Comparison of ENCODE assay signal across 18 cellular contexts in the genomic region with DNA sequence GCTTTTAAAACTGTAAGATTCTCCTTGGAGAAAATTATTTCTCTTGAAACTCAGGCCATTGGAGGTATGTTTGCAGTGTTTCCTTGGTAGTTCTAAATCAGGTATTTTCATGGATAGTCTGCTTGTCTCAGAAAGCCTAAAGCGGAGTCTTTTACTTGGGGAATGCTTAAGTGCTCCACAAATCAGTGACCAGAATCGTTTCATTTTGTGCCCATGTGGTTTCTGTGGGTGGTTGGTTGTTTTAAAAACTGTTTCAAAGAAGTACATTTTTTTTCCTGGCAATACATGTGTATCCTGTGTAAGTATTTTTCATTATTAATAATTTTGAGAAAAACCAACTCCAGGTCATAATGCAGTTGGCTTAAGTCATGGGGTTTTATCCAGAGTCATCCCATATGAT. TPM values are rescaled to one million over a fixed set of nuclear protein-coding genes. Genes with fewer than 3 reads are reported as not detected.
DNase-seq lines count a peak whose midpoint lies in the region; ATAC-seq, FAIRE-seq and TF ChIP-seq lines count a peak whose summit lies in the region.
"Had no signal": no experiment of that assay in that cellular context is flagged by ENCODE, and none has a peak within 500 bp of the region (broad histone marks: within the 10 kb centered on the region; RNA-seq: fewer than 3 reads in every experiment).

No MANE protein-coding gene starts in this region.

- no peak overlapping the region for H3K27ac ChIP-seq in transverse colon
- H3K27ac ChIP-seq: BLaER1, HL-60, pancreas, Peyer's patch had no signal

- intact Hi-C loops in transverse colon (cut with DNase I; ENCODE audit: low total_unique reads) = no loop called here

- H3F3A ChIP-seq in Loucy (ENCODE audit: low read depth) = no peaks in the 10 kb centered on the region

- no peak for TF ChIP-seq CTCF in Loucy (conservative IDR thresholded peaks at IDR 0.05; ENCODE audit: low read length)
- TF ChIP-seq CTCF in transverse colon (IDR thresholded peaks at IDR 0.05) = no peak

- 71 to 83% methylated on average over 1 to 2 of the region's 2 CpGs for WGBS in transverse colon (ENCODE audit: low coverage in 1 of 2), 2 donors

- H3K9ac ChIP-seq in Loucy (ENCODE audit: low read depth, low read length, poor library complexity, severe bottlenecking) = no peak overlapping the region
- H3K9ac ChIP-seq: BLaER1 had no signal

- no peak for TF ChIP-seq EP300 in transverse colon (IDR thresholded peaks at IDR 0.05; ENCODE audit: low read depth)

- DNase-seq in GM18507 (ENCODE audit: extremely low spot score, insufficient read length, low read depth) = no peak
- no peak for DNase-seq in GDM1 (lab: John Stamatoyannopoulos, UW)
- no peak for DNase-seq in transverse colon
- DNase-seq in stimulated activated CD8-positive, alpha-beta memory T cell treated with anti-CD3 and anti-CD28 coated beads, Interleukin-4, amount 100 ng/mL, for 48 hours = no peak
- DNase-seq: activated gamma-delta T cell treated with Interleukin-2 at 50 U/mL for 16 hours, left ventricle myocardium superior, NCI-H1105, NCI-H2171, NCI-H82, pancreas, Peyer's patch had no signal

- peaks cover 40% of the 10 kb centered on the region for H3K4me1 ChIP-seq in Loucy (ENCODE audit: insufficient read depth, low read length, poor library complexity, severe bottlenecking)
- peaks cover 0 to 27% (median 12%) of the 10 kb centered on the region in 4 donors for H3K4me1 ChIP-seq in transverse colon
- H3K4me1 ChIP-seq: BLaER1, pancreas had no signal

- FAIRE-seq in GM18507 (lab: Jason Lieb, UNC) (peak; percentile 68), islet of Langerhans (lab: Jason Lieb, UNC) (peak; percentile 5)
- FAIRE-seq: pancreas had no signal

- H3K9me3 ChIP-seq in Loucy (ENCODE audit: insufficient read depth, low read depth, low read length) (peaks cover 2% of the 10 kb centered on the region; the same call in 1 of the 2 replicates), transverse colon (peaks cover 0 to 3% of the 10 kb centered on the region in 2 donors)
- H3K9me3 ChIP-seq: pancreas, Peyer's patch had no signal

- no peak for TF ChIP-seq POLR2A in transverse colon (IDR thresholded peaks at IDR 0.05)

- H3K36me3 ChIP-seq in Loucy (ENCODE audit: insufficient read depth, low read length) (peaks cover under 1% of the 10 kb centered on the region; the same call in 1 of the 2 replicates), transverse colon (no peaks in the 10 kb centered on the region)
- H3K36me3 ChIP-seq: pancreas, Peyer's patch had no signal

- H2AFZ ChIP-seq in Loucy (ENCODE audit: low read length) = no peak overlapping the region

- in situ Hi-C loops in transverse colon (cut with MboI; ENCODE audit: low pct_ligation_motif_present in 1 of 4, low pct_unique_long_range_greater_than_20kb in 1 of 4, low sequenced_read_pairs in 3 of 4) = no loop called here

- H3K27me3 ChIP-seq in Loucy (ENCODE audit: insufficient read depth, low read length, poor library complexity, severe bottlenecking) = no peaks in the 10 kb centered on the region
- H3K27me3 ChIP-seq in transverse colon = no peaks in the 10 kb centered on the region
- H3K27me3 ChIP-seq: BLaER1, pancreas, Peyer's patch had no signal

- no peaks in the 10 kb centered on the region for H3K9me2 ChIP-seq in Loucy (replicated peaks; ENCODE audit: low read depth, low read length)

- peaks cover 38% of the 10 kb centered on the region for H4K20me1 ChIP-seq in Loucy (ENCODE audit: insufficient read depth, low read length, poor library complexity, severe bottlenecking)
- H4K20me1 ChIP-seq: BLaER1 had no signal

- H3K4me3 ChIP-seq in Loucy (ENCODE audit: low read length, poor library complexity, severe bottlenecking) (no peak overlapping the region), transverse colon (no peak overlapping the region)
- H3K4me3 ChIP-seq: BLaER1, pancreas, Peyer's patch had no signal

- peak overlapping the region; percentile 4 for H3K4me2 ChIP-seq in Loucy (ENCODE audit: low read depth, low read length, poor library complexity, severe bottlenecking)
- H3K4me2 ChIP-seq: BLaER1 had no signal

- ATAC-seq in GM21381 (IDR thresholded peaks at IDR 0.05; ENCODE audit: unreplicated experiment) (peak; percentile 34), HG03457 (IDR thresholded peaks at IDR 0.05; ENCODE audit: unreplicated experiment) (no peak)
- ATAC-seq: left ventricle myocardium superior, pancreas, SK-N-SH treated with all-trans-retinoic acid at 6 μM for 48 hours had no signal

- H3K79me2 ChIP-seq in Loucy (ENCODE audit: insufficient read depth, low read length) = peaks cover 22% of the 10 kb centered on the region

RNA-seq across cellular contexts. Expression of a gene that starts 33.6 kb away (rescaled TPM):
- total RNA-seq in transverse colon = 10 to 100 TPM in 3 of 4 donors, 1 to 10 TPM in 1; 8.4 to 37.8 (median 35.5) TPM
